Comparison of ENCODE assay signal across 27 cellular contexts in genomic region chr2:37357461-37358008, GRCh38. TPM values are rescaled to one million over a fixed set of nuclear protein-coding genes. Genes with fewer than 3 reads are reported as not detected.
DNase-seq lines count a peak whose midpoint lies in the region; ATAC-seq, FAIRE-seq and TF ChIP-seq lines count a peak whose summit lies in the region.
"Had no signal": no experiment of that assay in that cellular context is flagged by ENCODE, and none has a peak within 500 bp of the region (broad histone marks: within the 10 kb centered on the region; RNA-seq: fewer than 3 reads in every experiment).

No MANE protein-coding gene starts in this region.

- no peak for TF ChIP-seq EP300 in esophagus muscularis mucosa (IDR thresholded peaks at IDR 0.05)

- H3K4me2 ChIP-seq in GM23248 (ENCODE audit: unreplicated experiment) (peak overlapping the region; percentile 29), endothelial cell of umbilical vein (ENCODE audit: insufficient read depth, low read length) (no peak overlapping the region)
- H3K4me2 ChIP-seq: PC-9 had no signal

- WGBS in GM23248 (ENCODE audit: low coverage in 1 of 2, low lambda C conversion rate in 2 of 2, missing lambda C conversion rate in 2 of 2), 2 experiments, result 14 to 24% methylated on average over 4 of the region's 4 CpGs
- WGBS in esophagus muscularis mucosa, result 57% methylated on average over 4 of the region's 4 CpGs

- intact Hi-C loops in endothelial cell of umbilical vein (cut with micrococcal nuclease) (no loop called here), mucosa of descending colon (cut with DNase I, micrococcal nuclease) (no loop called here), esophagus muscularis mucosa (cut with DNase I) (no loop called here)

- H3K27me3 ChIP-seq in GM23248 (replicated peaks; ENCODE audit: insufficient read depth), result no peaks in the 10 kb centered on the region
- H3K27me3 ChIP-seq in endothelial cell of umbilical vein (ENCODE audit: control insufficient read depth in 2 of 2, insufficient read depth in 2 of 2, low read length in 2 of 2), result no peaks in the 10 kb centered on the region
- H3K27me3 ChIP-seq in esophagus muscularis mucosa, result no peaks in the 10 kb centered on the region
- H3K27me3 ChIP-seq: BLaER1 treated with 17β-estradiol and CSF1 and Interleukin-3, amounts not matched to agents 10 nM and 100 nM had no signal

- H3K36me3 ChIP-seq in GM23248 (ENCODE audit: low read depth) (no peaks in the 10 kb centered on the region), endothelial cell of umbilical vein (ENCODE audit: control insufficient read depth in 2 of 2, extremely low read depth in 1 of 2, insufficient read depth in 2 of 2, low read length in 2 of 2) (no peaks in the 10 kb centered on the region), mucosa of descending colon (ENCODE audit: low read depth) (no peaks in the 10 kb centered on the region), esophagus muscularis mucosa (no peaks in the 10 kb centered on the region)
- H3K36me3 ChIP-seq: BLaER1 treated with 17β-estradiol and CSF1 and Interleukin-3, amounts not matched to agents 10 nM and 100 nM; prostate gland had no signal

- no peaks in the 10 kb centered on the region for H4K20me1 ChIP-seq in GM23248 (ENCODE audit: insufficient read depth)
- no peaks in the 10 kb centered on the region for H4K20me1 ChIP-seq in endothelial cell of umbilical vein (replicated peaks; ENCODE audit: control insufficient read depth, extremely low read depth, insufficient read depth, low read length)
- H4K20me1 ChIP-seq: BLaER1 treated with 17β-estradiol and CSF1 and Interleukin-3, amounts not matched to agents 10 nM and 100 nM had no signal

- FAIRE-seq in endothelial cell of umbilical vein (lab: Jason Lieb, UNC), result peak; percentile 55
- FAIRE-seq: GM12891, kidney had no signal

- H3K27ac ChIP-seq in GM23248 (no peak overlapping the region), endothelial cell of umbilical vein (ENCODE audit: insufficient read depth, low read depth, low read length) (no peak overlapping the region), esophagus muscularis mucosa (replicated peaks in 1 of 4) (no peak overlapping the region)
- H3K27ac ChIP-seq: BLaER1 treated with 17β-estradiol and CSF1 and Interleukin-3, amounts not matched to agents 10 nM and 100 nM; PC-9; prostate gland had no signal

- H2AFZ ChIP-seq in GM23248 (peak overlapping the region; percentile 56), endothelial cell of umbilical vein (ENCODE audit: low read depth, low read length) (no peak overlapping the region)
- H2AFZ ChIP-seq: PC-9 had no signal

- H3K9me3 ChIP-seq in GM23248 (ENCODE audit: low read depth) (no peaks in the 10 kb centered on the region), endothelial cell of umbilical vein (replicated peaks; ENCODE audit: control insufficient read depth, insufficient read depth, low read length) (no peaks in the 10 kb centered on the region), mucosa of descending colon (no peaks in the 10 kb centered on the region), esophagus muscularis mucosa (no peaks in the 10 kb centered on the region)
- H3K9me3 ChIP-seq: BLaER1 treated with 17β-estradiol and CSF1 and Interleukin-3, amounts not matched to agents 10 nM and 100 nM; prostate gland had no signal

- CTCF ChIA-PET in endothelial cell of umbilical vein (lab: Charles Lee), result interaction anchor here (0.7 kb wide), 1 partner anchor 893 kb away, joined by 3 read pairs; no protein-coding TSS in a partner anchor

- DNase-seq in GM23248 (peak; percentile 50), RPMI7951 (ENCODE audit: low read depth) (peak; percentile 19), endothelial cell of umbilical vein (ENCODE audit: low read depth, low spot score) (no peak), mucosa of descending colon (peak in 1 of 3 donors; percentile 25), NCI-H146 treated with DMSO at 0.1 percent for 48 hours (lab: John Stamatoyannopoulos, UW; ENCODE audit: unreplicated experiment) (no peak), esophagus muscularis mucosa (ENCODE audit: extremely low spot score) (no peak)
- DNase-seq in activated naive CD8-positive, alpha-beta T cell treated with anti-CD3 and anti-CD28 coated beads, Interleukin-2, amount 50 U/mL, for 24 hours, result no peak
- DNase-seq: activated CD8-positive, alpha-beta T cell treated with anti-CD3 and anti-CD28 coated beads, Interleukin-2, amount 10 ng/mL, durations not matched to agents 7 days and 5 days; activated naive CD4-positive, alpha-beta T cell treated with anti-CD3 and anti-CD28 coated beads, Interleukin-2, amount 50 U/mL, for 16 hours; amygdala; H9; kidney; midbrain; naive thymus-derived CD4-positive, alpha-beta T cell; NCI-H1694; nucleus accumbens; PC-9; SHP77; stimulated activated naive B cell treated with anti-CD40 and anti-IgM and Interleukin-4, amounts not matched to agents 10 μg/mL and 1 μg/mL and 100 μg/mL, for 72 hours; substantia nigra had no signal

- no peak overlapping the region for H3K4me3 Mint-ChIP-seq in activated naive CD8-positive, alpha-beta T cell treated with anti-CD3 and anti-CD28 coated beads, Interleukin-2, amount 50 U/mL, for 24 hours
- H3K4me3 Mint-ChIP-seq: activated CD8-positive, alpha-beta T cell treated with anti-CD3 and anti-CD28 coated beads, Interleukin-2, amount 10 ng/mL, durations not matched to agents 7 days and 5 days; activated T-helper 17 cell treated with anti-CD3 and anti-CD28 coated beads, Interleukin-2, amount 50 U/mL, for 72 hours; H9; naive thymus-derived CD4-positive, alpha-beta T cell; stimulated activated naive B cell treated with anti-CD40 and anti-IgM and Interleukin-4, amounts not matched to agents 10 μg/mL and 1 μg/mL and 100 μg/mL, for 72 hours; T-helper 2 cell treated with Interferon-gamma antibody and Interleukin-4, amounts not matched to agents 5 μg/mL and 100 μg/mL, for 36 hours; type B pancreatic cell had no signal

- POLR2A ChIA-PET in endothelial cell of umbilical vein (lab: Charles Lee), result no interaction called here

- no peaks in the 10 kb centered on the region for H3K9me3 Mint-ChIP-seq in activated naive CD8-positive, alpha-beta T cell treated with anti-CD3 and anti-CD28 coated beads, Interleukin-2, amount 50 U/mL, for 24 hours
- H3K9me3 Mint-ChIP-seq: activated T-helper 17 cell treated with anti-CD3 and anti-CD28 coated beads, Interleukin-2, amount 50 U/mL, for 72 hours; H9; stimulated activated naive B cell treated with anti-CD40 and anti-IgM and Interleukin-4, amounts not matched to agents 10 μg/mL and 1 μg/mL and 100 μg/mL, for 72 hours; T-helper 2 cell treated with Interferon-gamma antibody and Interleukin-4, amounts not matched to agents 5 μg/mL and 100 μg/mL, for 36 hours; type B pancreatic cell had no signal

- in situ Hi-C loops in GM23248 (cut with MboI), result no loop called here

- H3K4me3 ChIP-seq in GM23248 (no peak overlapping the region), endothelial cell of umbilical vein (replicated peaks in 1 of 3; ENCODE audit: insufficient read depth in 1 of 3, low read depth in 1 of 3, low read length in 3 of 3) (no peak overlapping the region), mucosa of descending colon (no peak overlapping the region), esophagus muscularis mucosa (no peak overlapping the region)
- H3K4me3 ChIP-seq: BLaER1 treated with 17β-estradiol and CSF1 and Interleukin-3, amounts not matched to agents 10 nM and 100 nM; PC-9; prostate gland had no signal

- no peaks in the 10 kb centered on the region for H3K9me2 ChIP-seq in GM23248 (ENCODE audit: insufficient read depth)

- H3K4me1 ChIP-seq in GM23248 (ENCODE audit: insufficient read depth) (peaks cover 17% of the 10 kb centered on the region; the same call in 1 of the 2 replicates), endothelial cell of umbilical vein (ENCODE audit: control insufficient read depth, extremely low read depth, insufficient read depth, low read length) (no peaks in the 10 kb centered on the region), mucosa of descending colon (ENCODE audit: low read depth) (peaks cover 7% of the 10 kb centered on the region), esophagus muscularis mucosa (no peaks in the 10 kb centered on the region)
- H3K4me1 ChIP-seq: prostate gland had no signal

- TF ChIP-seq POLR2A in endothelial cell of umbilical vein (IDR thresholded peaks at IDR 0.05; ENCODE audit: low read depth, low read length), result no peak
- no peak for TF ChIP-seq POLR2A in esophagus muscularis mucosa (IDR thresholded peaks at IDR 0.05; ENCODE audit: low read depth)

- dilution Hi-C loops in endothelial cell of umbilical vein (cut with MboI; ENCODE audit: extremely low pct_ligation_motif_present, low sequenced_read_pairs), result no loop called here

- peaks cover 67% of the 10 kb centered on the region for H3K27me3 Mint-ChIP-seq in activated naive CD8-positive, alpha-beta T cell treated with anti-CD3 and anti-CD28 coated beads, Interleukin-2, amount 50 U/mL, for 24 hours

- no peaks in the 10 kb centered on the region for H3K79me2 ChIP-seq in GM23248 (ENCODE audit: insufficient read depth)
- H3K79me2 ChIP-seq in endothelial cell of umbilical vein (ENCODE audit: control insufficient read depth, insufficient read depth, low read length), result no peaks in the 10 kb centered on the region

- H3K4me1 Mint-ChIP-seq in activated naive CD8-positive, alpha-beta T cell treated with anti-CD3 and anti-CD28 coated beads, Interleukin-2, amount 50 U/mL, for 24 hours, result no peaks in the 10 kb centered on the region
- H3K4me1 Mint-ChIP-seq: activated T-helper 17 cell treated with anti-CD3 and anti-CD28 coated beads, Interleukin-2, amount 50 U/mL, for 72 hours had no signal

- BruUV-seq in endothelial cell of umbilical vein (replicated peaks; lab: Mats Ljungman, UMichigan), result no TSS peak

- no peak overlapping the region for H3K27ac Mint-ChIP-seq in activated naive CD8-positive, alpha-beta T cell treated with anti-CD3 and anti-CD28 coated beads, Interleukin-2, amount 50 U/mL, for 24 hours
- H3K27ac Mint-ChIP-seq: activated CD8-positive, alpha-beta T cell treated with anti-CD3 and anti-CD28 coated beads, Interleukin-2, amount 10 ng/mL, durations not matched to agents 7 days and 5 days; activated T-helper 17 cell treated with anti-CD3 and anti-CD28 coated beads, Interleukin-2, amount 50 U/mL, for 72 hours; H9; naive thymus-derived CD4-positive, alpha-beta T cell; stimulated activated naive B cell treated with anti-CD40 and anti-IgM and Interleukin-4, amounts not matched to agents 10 μg/mL and 1 μg/mL and 100 μg/mL, for 72 hours; T-helper 2 cell treated with Interferon-gamma antibody and Interleukin-4, amounts not matched to agents 5 μg/mL and 100 μg/mL, for 36 hours; type B pancreatic cell had no signal

- no peaks in the 10 kb centered on the region for H3K36me3 Mint-ChIP-seq in activated naive CD8-positive, alpha-beta T cell treated with anti-CD3 and anti-CD28 coated beads, Interleukin-2, amount 50 U/mL, for 24 hours (ENCODE audit: low read depth)
- H3K36me3 Mint-ChIP-seq: type B pancreatic cell had no signal

- ATAC-seq in mucosa of descending colon (peak; percentile 89), HG03175 (IDR thresholded peaks at IDR 0.05; ENCODE audit: unreplicated experiment) (no peak)
- no peak for ATAC-seq in activated naive CD8-positive, alpha-beta T cell treated with anti-CD3 and anti-CD28 coated beads, Interleukin-2, amount 50 U/mL, for 24 hours
- ATAC-seq: activated CD8-positive, alpha-beta T cell treated with anti-CD3 and anti-CD28 coated beads, Interleukin-2, amount 10 ng/mL, durations not matched to agents 7 days and 5 days; activated T-helper 17 cell treated with anti-CD3 and anti-CD28 coated beads, Interleukin-2, amount 50 U/mL, for 72 hours; naive thymus-derived CD4-positive, alpha-beta T cell; stimulated activated naive B cell treated with anti-CD40 and anti-IgM and Interleukin-4, amounts not matched to agents 10 μg/mL and 1 μg/mL and 100 μg/mL, for 72 hours had no signal

- no peaks in the 10 kb centered on the region for H3F3A ChIP-seq in GM23248 (ENCODE audit: insufficient read depth)

- H3K9ac ChIP-seq in GM23248 (peak overlapping the region; percentile 18), endothelial cell of umbilical vein (replicated peaks; ENCODE audit: extremely low read depth, insufficient read depth, low read length) (no peak overlapping the region)
- H3K9ac ChIP-seq: BLaER1 treated with 17β-estradiol and CSF1 and Interleukin-3, amounts not matched to agents 10 nM and 100 nM had no signal

- no peak for TF ChIP-seq CTCF in endothelial cell of umbilical vein (IDR thresholded peaks at IDR 0.05; ENCODE audit: extremely low read depth in 1 of 2, insufficient read depth in 1 of 2, low read depth in 1 of 2, low read length in 2 of 2)
- TF ChIP-seq CTCF in mucosa of descending colon (IDR thresholded peaks at IDR 0.05), result no peak
- TF ChIP-seq CTCF in esophagus muscularis mucosa (IDR thresholded peaks at IDR 0.05), result no peak

- H3K9me1 ChIP-seq in endothelial cell of umbilical vein (replicated peaks; ENCODE audit: control insufficient read depth, extremely low read depth, insufficient read depth, low read length), result no peaks in the 10 kb centered on the region

RNA-seq across cellular contexts. Expression of gene QPCT, which starts 13.1 kb away (rescaled TPM):
- 37.4 and 37.5 TPM in 2 replicates for total RNA-seq in GM23248 (2014; rRNA removed; shearing (Covaris generic))
- polyA plus RNA-seq in GM23248 (2016; fragmentation: Nextera tagmentation; extraction: Ambion mirVana) (48.5 and 51.4 TPM in 2 replicates), endothelial cell of umbilical vein (17.2 and 20.6 TPM in 2 replicates)
- 126 and 137 TPM in 2 replicates for total RNA-seq in RPMI7951 (2014; rRNA removed; shearing (Covaris generic))
- total RNA-seq in endothelial cell of umbilical vein (12.8 and 14.3 TPM in 2 replicates), mucosa of descending colon (10 to 100 TPM in 1 of 3 donors, 1 to 10 TPM in 2; 4.3 to 15.8 (median 6.8) TPM), esophagus muscularis mucosa (1 to 10 TPM; 1.2 to 5.1 (median 4.0) TPM)
- 15.0 and 15.4 TPM in 2 replicates for polyA plus RNA-seq in endothelial cell of umbilical vein (2011; cell fraction: cytosol; rRNA removed)
- 8.5 TPM in 2 replicates for polyA plus RNA-seq in endothelial cell of umbilical vein (2011; cell fraction: nucleus; rRNA removed)
- polyA plus RNA-seq in endothelial cell of umbilical vein (2012), result 10.8 and 21.0 TPM in 2 replicates
- polyA minus RNA-seq in endothelial cell of umbilical vein, result 20.2 and 26.9 TPM in 2 replicates
- polyA minus RNA-seq in endothelial cell of umbilical vein (2011; cell fraction: cytosol; rRNA and poly(A)+ RNA removed), result not detected
- 6.6 and 6.9 TPM in 2 replicates for polyA minus RNA-seq in endothelial cell of umbilical vein (2011; cell fraction: nucleus; rRNA and poly(A)+ RNA removed)
- total RNA-seq: activated CD8-positive, alpha-beta T cell treated with anti-CD3 and anti-CD28 coated beads, Interleukin-2, amount 10 ng/mL, durations not matched to agents 7 days and 5 days; H9 had no signal

RNA-seq across cellular contexts. Expression of gene PRKD3, which starts 32.9 kb away (rescaled TPM):
- 52.9 and 74.0 TPM in 2 replicates for total RNA-seq in GM23248 (2014; rRNA removed; shearing (Covaris generic))
- polyA plus RNA-seq in GM23248 (2016; fragmentation: Nextera tagmentation; extraction: Ambion mirVana), result 16.7 and 19.7 TPM in 2 replicates
- total RNA-seq in RPMI7951 (2014; rRNA removed; shearing (Covaris generic)), result 94.0 and 96.4 TPM in 2 replicates
- 47.3 and 48.4 TPM in 2 replicates for total RNA-seq in endothelial cell of umbilical vein
- polyA plus RNA-seq in endothelial cell of umbilical vein, result 11.9 and 14.9 TPM in 2 replicates
- polyA plus RNA-seq in endothelial cell of umbilical vein (2011; cell fraction: cytosol; rRNA removed), result 17.6 and 18.1 TPM in 2 replicates
- polyA plus RNA-seq in endothelial cell of umbilical vein (2011; cell fraction: nucleus; rRNA removed), result 43.1 and 51.5 TPM in 2 replicates
- polyA plus RNA-seq in endothelial cell of umbilical vein (2012), result 23.0 and 35.6 TPM in 2 replicates
- 45.1 and 46.9 TPM in 2 replicates for polyA minus RNA-seq in endothelial cell of umbilical vein
- 40.1 TPM for polyA minus RNA-seq in endothelial cell of umbilical vein (2011; cell fraction: cytosol; rRNA and poly(A)+ RNA removed)
- 55.8 and 91.6 TPM in 2 replicates for polyA minus RNA-seq in endothelial cell of umbilical vein (2011; cell fraction: nucleus; rRNA and poly(A)+ RNA removed)
- 10 to 100 TPM; 16.0 to 50.1 (median 19.7) TPM for total RNA-seq in mucosa of descending colon
- 10 to 100 TPM; 31.8 to 47.3 (median 36.3) TPM for total RNA-seq in esophagus muscularis mucosa

Comparison
In these comparisons a context has a peak if more than half of its experiments do, and no peak if none do; other contexts are left out.
1. DNase-seq: peak in GM23248 (single experiment) and RPMI7951 (single experiment); none in endothelial cell of umbilical vein (single experiment), NCI-H146 treated with DMSO at 0.1 percent for 48 hours (single experiment), activated naive CD8-positive, alpha-beta T cell treated with anti-CD3 and anti-CD28 coated beads, Interleukin-2, amount 50 U/mL, for 24 hours (single experiment) and esophagus muscularis mucosa (single experiment).